11 cellular contexts compared by ENCODE assay signal in genomic region chr3:187828571-187829452, GRCh38.
A peak's percentile ranks its signal among the peaks of the same experiment; 100 is the strongest.
DNase-seq lines count a peak whose midpoint lies in the region; ATAC-seq and TF ChIP-seq lines count a peak whose summit lies in the region.
"Had no signal": no experiment of that assay in that cellular context is flagged by ENCODE, and none has a peak within 500 bp of the region (broad histone marks: within the 10 kb centered on the region; RNA-seq: fewer than 3 reads in every experiment).

No MANE protein-coding gene starts in this region.

- CTCF ChIA-PET in Caco-2 (lab: Charles Lee) = no interaction called here
- CTCF ChIA-PET in MCF 10A (lab: Yijun Ruan, JAX) = interaction anchor here (0.6 kb wide), 1 partner anchor 217 kb away, joined by 3 read pairs; no protein-coding TSS in a partner anchor

- intact Hi-C loops in Caco-2 (cut with micrococcal nuclease; ENCODE audit: unreplicated experiment) = loop anchor here (1.0 to 2.0 kb wide), 2 partner anchors 20 to 79 kb away; no protein-coding TSS in a partner anchor
- intact Hi-C loops in MCF 10A (cut with micrococcal nuclease) = no loop called here

- H3K4me3 Mint-ChIP-seq in Caco-2 (ENCODE audit: unreplicated experiment) = peak overlapping the region; percentile 34
- no peak overlapping the region for H3K4me3 Mint-ChIP-seq in MCF 10A (ENCODE audit: unreplicated experiment)

- BruUV-seq in Caco-2 (replicated peaks; lab: Mats Ljungman, UMichigan) (no TSS peak), MCF 10A (replicated peaks; lab: Mats Ljungman, UMichigan) (no TSS peak)

- peak; percentile 41 to 63 for DNase-seq in Caco-2
- peak; percentile 18 for DNase-seq in UCSD-AML1 (lab: John Stamatoyannopoulos, UW; ENCODE audit: unreplicated experiment)
- DNase-seq in activated CD4-positive, CD25-positive, alpha-beta regulatory T cell (lab: John Stamatoyannopoulos, UW) = no peak
- no peak for DNase-seq in MCF 10A (ENCODE audit: unreplicated experiment)
- DNase-seq in amniotic stem cell (lab: John Stamatoyannopoulos, UW) = no peak
- DNase-seq in cerebellum (ENCODE audit: low spot score) = no peak
- DNase-seq: activated naive CD4-positive, alpha-beta T cell treated with Interleukin-2 at 50 U/mL for 16 hours; left lung had no signal

- H3K4me1 ChIP-seq in Caco-2 = peaks cover 22% of the 10 kb centered on the region
- H3K4me1 ChIP-seq: left lung had no signal

- peaks cover 3% of the 10 kb centered on the region for H3K36me3 ChIP-seq in Caco-2 (ENCODE audit: control insufficient read depth, insufficient read depth, low read length)
- H3K36me3 ChIP-seq: left lung had no signal

- H3K27ac Mint-ChIP-seq in Caco-2 (ENCODE audit: unreplicated experiment) (peak overlapping the region; percentile 42), MCF 10A (ENCODE audit: low read depth, unreplicated experiment) (no peak overlapping the region)

- POLR2A ChIA-PET in Caco-2 (lab: Charles Lee) (no interaction called here), MCF 10A (lab: Yijun Ruan, JAX) (interaction anchor here (0.6 to 1.3 kb wide), 4 partner anchors 8 to 1363 kb away, joined by 3 read pairs; no protein-coding TSS in a partner anchor)

- no peaks in the 10 kb centered on the region for H3K9me3 Mint-ChIP-seq in Caco-2 (ENCODE audit: unreplicated experiment)
- H3K9me3 Mint-ChIP-seq in MCF 10A (ENCODE audit: unreplicated experiment) = no peaks in the 10 kb centered on the region

- peaks cover 18% of the 10 kb centered on the region for H3K4me1 Mint-ChIP-seq in Caco-2 (ENCODE audit: low read depth, unreplicated experiment)
- H3K4me1 Mint-ChIP-seq in MCF 10A (ENCODE audit: insufficient read depth, unreplicated experiment) = no peaks in the 10 kb centered on the region

- H3K27me3 Mint-ChIP-seq in Caco-2 (ENCODE audit: insufficient read depth, unreplicated experiment) = no peaks in the 10 kb centered on the region
- H3K27me3 Mint-ChIP-seq in MCF 10A (ENCODE audit: insufficient read depth, unreplicated experiment) = no peaks in the 10 kb centered on the region

- no peaks in the 10 kb centered on the region for H3K9me3 ChIP-seq in Caco-2
- H3K9me3 ChIP-seq: left lung had no signal

- TF ChIP-seq CTCF in Caco-2 (IDR thresholded peaks at IDR 0.05; ENCODE audit: insufficient read depth in 1 of 2, low read depth in 1 of 2, low read length in 1 of 2, severe bottlenecking in 1 of 2, unreplicated experiment in 1 of 2) (no peak), MCF 10A (IDR thresholded peaks at IDR 0.05; ENCODE audit: unreplicated experiment) (no peak)

- H3K27me3 ChIP-seq in Caco-2 (replicated peaks; ENCODE audit: control insufficient read depth, insufficient read depth, low read length) = no peaks in the 10 kb centered on the region
- H3K27me3 ChIP-seq: left lung had no signal

- H3K4me3 ChIP-seq in Caco-2 (ENCODE audit: low read depth, low read length) = no peak overlapping the region
- H3K4me3 ChIP-seq: left lung, smooth muscle cell had no signal

- ATAC-seq in GM19043 (IDR thresholded peaks at IDR 0.05; ENCODE audit: low read depth, unreplicated experiment) = peak; percentile 77
- peak; percentile 94 for ATAC-seq in HG02943 (IDR thresholded peaks at IDR 0.05; ENCODE audit: low read depth, unreplicated experiment)
- ATAC-seq: left lung had no signal

- no peaks in the 10 kb centered on the region for H3K36me3 Mint-ChIP-seq in Caco-2 (ENCODE audit: insufficient read depth, unreplicated experiment)
- H3K36me3 Mint-ChIP-seq in MCF 10A (ENCODE audit: insufficient read depth, unreplicated experiment) = no peaks in the 10 kb centered on the region

Comparison
In these comparisons a context has a peak if more than half of its experiments do, and no peak if none do; other contexts are left out.
1. DNase-seq: peak in Caco-2 (2 of 2) and UCSD-AML1 (single experiment); none in activated CD4-positive, CD25-positive, alpha-beta regulatory T cell (0 of 4), MCF 10A (single experiment), amniotic stem cell (single experiment) and cerebellum (single experiment).